8 cellular contexts compared by ENCODE assay signal in genomic region chr18:56639094-56639361, GRCh38. TPM values are rescaled to one million over a fixed set of nuclear protein-coding genes. Genes with fewer than 3 reads are reported as not detected.
DNase-seq lines count a peak whose midpoint lies in the region; ATAC-seq and TF ChIP-seq lines count a peak whose summit lies in the region.

No MANE protein-coding gene starts in this region.

- peak overlapping the region; percentile 91 for H3K4me3 ChIP-seq in effector memory CD4-positive, alpha-beta T cell (ENCODE audit: insufficient read depth, low read depth, low read length, poor library complexity, severe bottlenecking)
- peak overlapping the region; percentile 37 for H3K4me3 ChIP-seq in ovary

- no peaks in the 10 kb centered on the region for H3K9me3 ChIP-seq in effector memory CD4-positive, alpha-beta T cell (ENCODE audit: control insufficient read depth, low read length)
- no peaks in the 10 kb centered on the region for H3K9me3 ChIP-seq in ovary

- TF ChIP-seq POLR2A in ovary (IDR thresholded peaks at IDR 0.05): no peak

- TF ChIP-seq CTCF in ovary (IDR thresholded peaks at IDR 0.05): no peak

- CTCF ChIA-PET in activated CD4-positive, alpha-beta T cell treated with anti-CD3 and anti-CD28 coated beads, Interleukin-2, amount 10 ng/mL, durations not matched to agents 7 days and 5 days (lab: Charles Lee): interaction anchor here (1.0 kb wide), 1 partner anchor 10 kb away, joined by 3 read pairs; no protein-coding TSS in a partner anchor

- intact Hi-C loops in ovary (cut with DNase I): no loop called here
- intact Hi-C loops in posterior vena cava (cut with DNase I): no loop called here

- H3K9me3 Mint-ChIP-seq in activated CD4-positive, alpha-beta T cell treated with anti-CD3 and anti-CD28 coated beads, Interleukin-2, amount 10 ng/mL, durations not matched to agents 7 days and 5 days: peaks cover 4% of the 10 kb centered on the region

- H3K27me3 Mint-ChIP-seq in activated CD4-positive, alpha-beta T cell treated with anti-CD3 and anti-CD28 coated beads, Interleukin-2, amount 10 ng/mL, durations not matched to agents 7 days and 5 days: no peaks in the 10 kb centered on the region

- ATAC-seq in GM19452 (IDR thresholded peaks at IDR 0.05; ENCODE audit: unreplicated experiment): no peak

- peak overlapping the region; percentile 74 for H3K27ac ChIP-seq in effector memory CD4-positive, alpha-beta T cell (ENCODE audit: insufficient read depth, low read length, poor library complexity, severe bottlenecking)
- H3K27ac ChIP-seq in ovary: peak overlapping the region in 1 of 2 donors; percentile 70

- no peaks in the 10 kb centered on the region for H3K36me3 ChIP-seq in effector memory CD4-positive, alpha-beta T cell (ENCODE audit: control insufficient read depth, insufficient read depth, low read length)
- no peaks in the 10 kb centered on the region for H3K36me3 ChIP-seq in ovary

- no peak for DNase-seq in activated CD4-positive, alpha-beta T cell treated with anti-CD3 and anti-CD28 coated beads, Interleukin-2, amount 10 ng/mL, durations not matched to agents 7 days and 5 days
- DNase-seq in activated CD4-positive, alpha-beta T cell treated with anti-CD3 and anti-CD28 coated beads, Interleukin-2, amount 50 U/mL, for 48 hours: no peak
- DNase-seq in NCI-H2171 treated with DMSO at 0.1 percent for 48 hours (lab: John Stamatoyannopoulos, UW) (peak; percentile 66), ovary (no peak), posterior vena cava (ENCODE audit: low spot score) (no peak)
- DNase-seq in effector memory CD4-positive, alpha-beta T cell: no peak
- no peak for DNase-seq in stimulated activated CD4-positive, alpha-beta T cell treated with anti-CD3 and anti-CD28 coated beads, Interleukin-4, amount 100 ng/mL, for 1 hour

- peak overlapping the region; percentile 100 for H3K4me3 Mint-ChIP-seq in activated CD4-positive, alpha-beta T cell treated with anti-CD3 and anti-CD28 coated beads, Interleukin-2, amount 10 ng/mL, durations not matched to agents 7 days and 5 days

- H3K36me3 Mint-ChIP-seq in activated CD4-positive, alpha-beta T cell treated with anti-CD3 and anti-CD28 coated beads, Interleukin-2, amount 10 ng/mL, durations not matched to agents 7 days and 5 days (ENCODE audit: low read depth): peaks cover 24% of the 10 kb centered on the region

- 26 to 30% (median 27%) methylated on average over 7 of the region's 7 CpGs for WGBS in ovary, 3 donors

- POLR2A ChIA-PET in activated CD4-positive, alpha-beta T cell treated with anti-CD3 and anti-CD28 coated beads, Interleukin-2, amount 10 ng/mL, durations not matched to agents 7 days and 5 days (lab: Charles Lee): no interaction called here

- no peak for TF ChIP-seq EP300 in ovary (IDR thresholded peaks at IDR 0.05)

- peaks cover 39% of the 10 kb centered on the region for H3K4me1 Mint-ChIP-seq in activated CD4-positive, alpha-beta T cell treated with anti-CD3 and anti-CD28 coated beads, Interleukin-2, amount 10 ng/mL, durations not matched to agents 7 days and 5 days

- H3K4me1 ChIP-seq in effector memory CD4-positive, alpha-beta T cell (ENCODE audit: control insufficient read depth, insufficient read depth, low read length, poor library complexity, severe bottlenecking): peaks cover 6% of the 10 kb centered on the region
- no peaks in the 10 kb centered on the region for H3K4me1 ChIP-seq in ovary (ENCODE audit: insufficient read depth)

- H3K27me3 ChIP-seq in effector memory CD4-positive, alpha-beta T cell (replicated peaks; ENCODE audit: control insufficient read depth, insufficient read depth, low read length, poor library complexity, severe bottlenecking): no peaks in the 10 kb centered on the region
- no peaks in the 10 kb centered on the region for H3K27me3 ChIP-seq in ovary

- peak overlapping the region; percentile 99 for H3K27ac Mint-ChIP-seq in activated CD4-positive, alpha-beta T cell treated with anti-CD3 and anti-CD28 coated beads, Interleukin-2, amount 10 ng/mL, durations not matched to agents 7 days and 5 days

RNA-seq across cellular contexts. Expression of gene TXNL1, which starts 0.6 kb away (rescaled TPM):
- 10 to 100 TPM; 52.9 to 58.6 TPM for total RNA-seq in activated CD4-positive, alpha-beta T cell treated with anti-CD3 and anti-CD28 coated beads, Interleukin-2, amount 10 ng/mL, durations not matched to agents 7 days and 5 days
- 10 to 100 TPM; 34.6 to 77.9 (median 61.9) TPM for total RNA-seq in ovary
- polyA plus RNA-seq in ovary: 100 to 1,000 TPM in 1 of 2 donors, 10 to 100 TPM in 1; 55.3 to 109 TPM
- total RNA-seq in posterior vena cava: 10 to 100 TPM; 55.1 to 65.7 TPM

RNA-seq across cellular contexts. Expression of gene WDR7, which starts 12.1 kb away (rescaled TPM):
- 10 to 100 TPM; 41.5 to 44.3 TPM for total RNA-seq in activated CD4-positive, alpha-beta T cell treated with anti-CD3 and anti-CD28 coated beads, Interleukin-2, amount 10 ng/mL, durations not matched to agents 7 days and 5 days
- total RNA-seq in ovary (10 to 100 TPM; 21.9 to 29.1 (median 24.9) TPM), posterior vena cava (10 to 100 TPM; 24.9 to 27.3 TPM)
- 10 to 100 TPM in 1 of 2 donors, 1 to 10 TPM in 1; 4.8 to 13.5 TPM for polyA plus RNA-seq in ovary
